ENCODE assay signal across 8 cellular contexts in the genomic region with DNA sequence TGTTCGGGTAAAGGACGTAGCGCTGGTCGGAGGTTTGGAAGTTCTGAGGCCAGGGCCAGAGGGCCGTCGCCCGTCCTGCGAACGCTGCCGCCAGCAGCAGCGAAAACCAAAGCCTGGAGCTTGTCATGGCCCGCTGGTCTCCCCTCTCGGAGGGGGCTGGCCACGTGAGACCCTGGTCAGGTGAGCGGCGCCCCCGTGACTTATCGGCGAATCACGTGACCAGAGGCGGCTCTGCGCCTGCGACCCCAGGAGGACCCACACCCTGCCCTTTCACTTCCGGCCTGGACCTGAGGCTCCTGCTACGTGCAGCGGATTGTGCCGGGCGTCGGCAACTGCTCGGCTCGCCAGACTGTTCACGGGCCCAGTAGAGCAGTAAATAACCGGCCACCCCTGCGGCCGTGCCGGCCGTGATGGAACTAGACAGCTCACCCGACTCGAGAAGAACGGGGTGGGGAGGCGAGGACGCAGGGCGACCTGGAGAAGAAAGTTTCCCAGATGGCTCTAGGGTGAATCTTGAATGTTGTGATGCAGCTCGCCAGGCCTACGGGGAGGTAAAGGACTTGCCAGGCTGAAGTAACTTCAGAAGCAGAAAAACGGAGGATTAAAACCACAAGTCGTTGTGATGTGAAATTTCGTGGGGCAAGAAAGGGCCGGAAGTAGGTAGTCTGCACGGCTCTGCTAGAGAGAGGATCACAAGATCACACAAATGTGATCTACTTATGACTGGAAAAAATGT.
DNase-seq lines count a peak whose midpoint lies in the region; ATAC-seq and TF ChIP-seq lines count a peak whose summit lies in the region.

A gene (minus strand): TSS at position 169 of the 736 bp plus-strand sequence. CDS start 42 bp downstream, at position 127.

- H3K27me3 Mint-ChIP-seq in central memory CD8-positive, alpha-beta T cell: no peaks in the 10 kb centered on the region

- TF ChIP-seq CTCF in AG09309 (IDR thresholded peaks at IDR 0.05; ENCODE audit: control insufficient read depth, insufficient read depth, low read depth, low read length, missing control alignments): no peak

- peaks cover 39% of the 10 kb centered on the region for H3K4me1 Mint-ChIP-seq in central memory CD8-positive, alpha-beta T cell

- peak; percentile 81 for DNase-seq in AG09309 (ENCODE audit: low read depth)
- DNase-seq in NCI-H345 treated with DMSO at 0.1 percent for 48 hours (lab: John Stamatoyannopoulos, UW; ENCODE audit: unreplicated experiment): peak; percentile 84
- peak; percentile 89 for DNase-seq in activated CD4-positive, CD25-positive, alpha-beta regulatory T cell treated with anti-CD3 and anti-CD28 coated beads, Interleukin-2, amount 50 U/mL, for 16 hours (ENCODE audit: low read depth, low spot score)
- DNase-seq in central memory CD8-positive, alpha-beta T cell (ENCODE audit: low spot score in 2 of 2): peak; percentile 97 to 99
- DNase-seq in iris pigment epithelial cell (ENCODE audit: low read depth): peak; percentile 92
- DNase-seq in stimulated activated CD4-positive, alpha-beta T cell treated with anti-CD3 and anti-CD28 coated beads, Interleukin-12 subunit alpha, Interleukin-12 subunit beta, amount 100 ng/mL, for 24 hours (ENCODE audit: low read depth in 2 of 2): peak; percentile 97 to 98

- H3K9me3 Mint-ChIP-seq in central memory CD8-positive, alpha-beta T cell: no peaks in the 10 kb centered on the region

- peak within 1 kb of the TSS; percentile 92 for H3K4me3 Mint-ChIP-seq in central memory CD8-positive, alpha-beta T cell

- peak within 1 kb of the TSS; percentile 97 for H3K4me3 ChIP-seq in AG09309 (ENCODE audit: control insufficient read depth, low read depth, low read length)

- peak within 1 kb of the TSS; percentile 97 for H3K27ac Mint-ChIP-seq in central memory CD8-positive, alpha-beta T cell (ENCODE audit: low read depth)

- H3K36me3 Mint-ChIP-seq in central memory CD8-positive, alpha-beta T cell (ENCODE audit: insufficient read depth): peaks cover 28% of the 10 kb centered on the region

- ATAC-seq in GM19025 (IDR thresholded peaks at IDR 0.05; ENCODE audit: low read depth, unreplicated experiment) (peak; percentile 82), HG03280 (IDR thresholded peaks at IDR 0.05; ENCODE audit: unreplicated experiment) (peak; percentile 87)
- ATAC-seq in central memory CD8-positive, alpha-beta T cell (replicated peaks; ENCODE audit: extremely low read depth, poor library complexity, severe bottlenecking): peak; percentile 85

Comparison
In these comparisons a context has a peak if more than half of its experiments do, and no peak if none do; other contexts are left out.
1. Peak in every context shown above with its lines: DNase-seq, ATAC-seq and H3K4me3 ChIP-seq.